17 cellular contexts compared by ENCODE assay signal in the genomic region with DNA sequence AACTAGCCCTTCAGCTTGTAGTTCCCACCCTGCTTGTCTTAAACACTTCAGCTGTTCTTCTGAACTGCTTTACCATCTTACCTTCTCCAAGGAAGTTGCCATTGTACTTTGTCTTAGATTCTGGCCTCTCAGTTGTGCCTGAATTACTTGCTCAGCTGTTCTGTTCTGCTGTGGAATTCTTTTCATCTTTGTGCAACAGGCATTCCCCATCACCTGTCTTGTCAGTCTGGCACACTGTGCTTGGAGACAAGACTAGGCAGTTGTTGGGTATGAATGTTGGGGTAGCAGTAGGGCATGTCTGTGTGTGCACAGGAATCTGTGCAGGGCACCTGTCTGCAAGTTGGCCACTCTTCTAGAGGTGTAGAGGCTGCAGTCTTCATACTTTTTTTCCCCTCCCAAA. TPM values are rescaled to one million over a fixed set of nuclear protein-coding genes. Genes with fewer than 3 reads are reported as not detected.
DNase-seq lines count a peak whose midpoint lies in the region; ATAC-seq and TF ChIP-seq lines count a peak whose summit lies in the region.
"Had no signal": no experiment of that assay in that cellular context is flagged by ENCODE, and none has a peak within 500 bp of the region (broad histone marks: within the 10 kb centered on the region; RNA-seq: fewer than 3 reads in every experiment).

No MANE protein-coding gene starts in this region.

- H3K4me1 ChIP-seq in SJCRH30 (peaks cover 24% of the 10 kb centered on the region), iPS-20b (ENCODE audit: insufficient read depth, low read length) (peaks cover 90% of the 10 kb centered on the region), gastroesophageal sphincter (peaks cover 0 to 39% (median 9%) of the 10 kb centered on the region in 3 donors)

- H3K27me3 Mint-ChIP-seq in nephron (ENCODE audit: low read depth), result no peaks in the 10 kb centered on the region

- no peaks in the 10 kb centered on the region for H3K36me3 Mint-ChIP-seq in nephron (ENCODE audit: low read depth)

- no peak for TF ChIP-seq POLR2A in gastroesophageal sphincter (IDR thresholded peaks at IDR 0.05)

- peaks cover 2% of the 10 kb centered on the region for H3K9me3 Mint-ChIP-seq in nephron

- H3K27ac Mint-ChIP-seq in nephron, result peak overlapping the region; percentile 20 to 78 (median 58)

- ATAC-seq in HG03025 (IDR thresholded peaks at IDR 0.05; ENCODE audit: low FRiP score, unreplicated experiment) (no peak), gastroesophageal sphincter (no peak), HG03175 (IDR thresholded peaks at IDR 0.05; ENCODE audit: unreplicated experiment) (no peak)

- TF ChIP-seq EP300 in gastroesophageal sphincter (IDR thresholded peaks at IDR 0.05), result no peak

- H3K36me3 ChIP-seq in SJCRH30 (no peaks in the 10 kb centered on the region), iPS-20b (ENCODE audit: insufficient read depth, low read depth, low read length) (no peaks in the 10 kb centered on the region), gastroesophageal sphincter (no peaks in the 10 kb centered on the region)
- H3K36me3 ChIP-seq: SJSA1 had no signal

- H3K4me3 ChIP-seq in SJCRH30, result no peak overlapping the region
- no peak overlapping the region for H3K4me3 ChIP-seq in iPS-20b (ENCODE audit: low read length)
- H3K4me3 ChIP-seq in gastroesophageal sphincter, result no peak overlapping the region
- H3K4me3 ChIP-seq: PC-9, SJSA1 had no signal

- DNase-seq in SJCRH30 (peak; percentile 51 to 74), dedifferentiated amniotic fluid mesenchymal stem cell (ENCODE audit: extremely low spot score) (no peak)
- DNase-seq: DMS 273 treated with DMSO at 0.1 percent for 48 hours, GF-D8, HCEC 1CT, NCI-H1092, NCI-H2081 treated with DMSO at 0.1 percent for 48 hours, NCI-H510A treated with DMSO at 0.1 percent for 48 hours, PC-9 had no signal

- TF ChIP-seq CTCF in nephron (IDR thresholded peaks at IDR 0.05; ENCODE audit: unreplicated experiment in 3 of 3), result no peak
- no peak for TF ChIP-seq CTCF in gastroesophageal sphincter (IDR thresholded peaks at IDR 0.05)

- H3K27ac ChIP-seq in SJCRH30, result peak overlapping the region; percentile 37
- H3K27ac ChIP-seq in iPS-20b (ENCODE audit: low read length), result peak overlapping the region; percentile 77
- H3K27ac ChIP-seq in gastroesophageal sphincter, result no peak overlapping the region
- H3K27ac ChIP-seq: C4-2B, KMS-11, PC-9, SJSA1 had no signal

- peaks cover 75% of the 10 kb centered on the region for H3K4me1 Mint-ChIP-seq in nephron

- no peaks in the 10 kb centered on the region for H3K27me3 ChIP-seq in SJCRH30
- no peaks in the 10 kb centered on the region for H3K27me3 ChIP-seq in iPS-20b (ENCODE audit: insufficient read depth, low read length)
- H3K27me3 ChIP-seq in gastroesophageal sphincter, result no peaks in the 10 kb centered on the region
- H3K27me3 ChIP-seq: SJSA1 had no signal

- H3K9ac ChIP-seq in iPS-20b (ENCODE audit: low read depth, low read length), result peak overlapping the region; percentile 11; the same call in 1 of the 2 replicates
- H3K9ac ChIP-seq: KMS-11 had no signal

- no peaks in the 10 kb centered on the region for H3K9me3 ChIP-seq in SJCRH30 (replicated peaks)
- H3K9me3 ChIP-seq in iPS-20b (ENCODE audit: insufficient read depth, low read depth, low read length), result no peaks in the 10 kb centered on the region
- H3K9me3 ChIP-seq in gastroesophageal sphincter, result no peaks in the 10 kb centered on the region
- H3K9me3 ChIP-seq: SJSA1 had no signal

- no peak overlapping the region for H3K4me3 Mint-ChIP-seq in nephron

RNA-seq across cellular contexts. Expression of a gene that starts 38.7 kb away (rescaled TPM):
- 8.0 and 10.9 TPM in 2 replicates for total RNA-seq in SJCRH30 (2014; rRNA removed; shearing (Covaris generic))
- total RNA-seq in gastroesophageal sphincter, result 10 to 100 TPM; 10.8 to 19.1 (median 16.3) TPM

Comparison
In these comparisons a context has a peak if more than half of its experiments do, and no peak if none do; other contexts are left out.
1. H3K27ac ChIP-seq: peak in SJCRH30 (single experiment) and iPS-20b (single experiment); none in gastroesophageal sphincter (0 of 4).